8 cellular contexts compared by ENCODE assay signal in the genomic region with DNA sequence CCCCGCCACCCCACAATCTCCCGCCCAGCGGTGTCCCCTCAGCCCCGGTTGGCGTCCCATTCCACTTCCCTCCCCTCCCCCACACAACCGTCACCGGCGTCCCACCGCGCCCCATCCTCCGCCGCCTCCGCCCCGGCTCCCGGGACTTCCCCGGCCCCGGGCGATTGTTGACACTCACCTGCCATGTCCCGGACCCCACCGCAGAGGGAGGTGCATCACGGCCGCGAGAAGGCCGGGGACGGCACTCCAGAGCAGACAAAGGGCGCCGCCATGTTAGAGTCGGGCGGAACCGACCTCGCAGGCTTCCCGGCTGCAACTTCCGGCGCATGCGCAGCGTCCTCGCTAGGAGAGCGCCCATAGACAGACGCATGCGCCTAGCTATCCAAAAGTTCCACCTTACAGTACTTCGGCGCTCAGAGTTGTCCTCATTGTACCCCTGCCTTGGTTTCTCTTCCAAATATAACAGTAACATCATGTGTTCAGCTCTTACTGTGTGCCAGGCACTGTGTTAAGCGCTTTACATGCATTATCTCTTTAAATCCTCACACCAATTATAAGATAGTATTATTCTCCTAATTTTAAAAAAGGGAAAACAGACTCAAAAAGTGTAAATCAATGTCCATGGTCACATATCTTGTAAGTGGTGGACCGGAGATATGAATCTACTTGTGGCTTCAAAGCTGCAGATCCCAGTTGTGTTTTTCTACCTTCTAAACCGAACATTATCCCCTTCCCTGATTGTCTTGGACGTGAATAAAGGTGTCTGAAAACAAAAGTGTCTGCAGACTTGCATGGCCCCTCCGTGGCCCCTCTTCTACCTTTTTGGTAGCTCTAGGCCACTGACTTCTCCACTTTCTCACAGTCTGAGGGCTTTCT. TPM values are rescaled to one million over a fixed set of nuclear protein-coding genes. Genes with fewer than 3 reads are reported as not detected.
DNase-seq lines count a peak whose midpoint lies in the region; ATAC-seq and TF ChIP-seq lines count a peak whose summit lies in the region.

A gene (minus strand): TSS at position 297 of the 876 bp plus-strand sequence. CDS start 27,606 bp downstream, outside the sequence.

- peaks cover 25% of the 10 kb centered on the region for H3K36me3 Mint-ChIP-seq in activated CD4-positive, alpha-beta T cell treated with anti-CD3 and anti-CD28 coated beads for 36 hours (ENCODE audit: low read depth)

- H3K4me3 ChIP-seq in choroid plexus epithelial cell (ENCODE audit: low read depth, low read length) = peak within 1 kb of the TSS; percentile 94

- TF ChIP-seq CTCF in choroid plexus epithelial cell (conservative IDR thresholded peaks at IDR 0.05; ENCODE audit: low read depth, low read length) = no peak

- no peaks in the 10 kb centered on the region for H3K9me3 Mint-ChIP-seq in activated CD4-positive, alpha-beta T cell treated with anti-CD3 and anti-CD28 coated beads for 36 hours (ENCODE audit: low read depth)

- H3K27ac Mint-ChIP-seq in activated CD4-positive, alpha-beta T cell treated with anti-CD3 and anti-CD28 coated beads for 36 hours = peak within 1 kb of the TSS; percentile 93

- H3K27me3 Mint-ChIP-seq in activated CD4-positive, alpha-beta T cell treated with anti-CD3 and anti-CD28 coated beads for 36 hours = no peaks in the 10 kb centered on the region

- ATAC-seq in HG03442 (IDR thresholded peaks at IDR 0.05; ENCODE audit: unreplicated experiment) = peak; percentile 62
- ATAC-seq in activated CD4-positive, alpha-beta T cell treated with anti-CD3 and anti-CD28 coated beads for 36 hours = peak; percentile 89

- H3K4me1 Mint-ChIP-seq in activated CD4-positive, alpha-beta T cell treated with anti-CD3 and anti-CD28 coated beads for 36 hours = peaks cover 42% of the 10 kb centered on the region

- H3K4me3 Mint-ChIP-seq in activated CD4-positive, alpha-beta T cell treated with anti-CD3 and anti-CD28 coated beads for 36 hours = peak within 1 kb of the TSS; percentile 85

- peak; percentile 99 for DNase-seq in AG20443 (ENCODE audit: low spot score)
- peak; percentile 96 for DNase-seq in GM19238 (ENCODE audit: insufficient read length, low spot score)
- DNase-seq in NCI-H524 (lab: John Stamatoyannopoulos, UW) = peak; percentile 72 to 88
- DNase-seq in activated CD4-positive, alpha-beta T cell treated with anti-CD3 and anti-CD28 coated beads for 36 hours = peak; percentile 98
- peak; percentile 95 for DNase-seq in choroid plexus epithelial cell (ENCODE audit: low read depth)
- DNase-seq in kidney glomerular epithelial cell (lab: John Stamatoyannopoulos, UW) = peak; percentile 93
- DNase-seq in stimulated activated CD4-positive, alpha-beta T cell treated with anti-CD3 and anti-CD28 coated beads, Interleukin-15, amount 100 ng/mL, for 48 hours (ENCODE audit: low read depth in 2 of 2) = peak; percentile 93 to 94

- CTCF ChIA-PET in activated CD4-positive, alpha-beta T cell treated with anti-CD3 and anti-CD28 coated beads for 36 hours (lab: Charles Lee) = interaction anchor here (0.5 to 2.7 kb wide), 8 partner anchors 10 to 265 kb away, joined by 3 to 17 read pairs (median 4); a partner anchor contains a TSS

- POLR2A ChIA-PET in activated CD4-positive, alpha-beta T cell treated with anti-CD3 and anti-CD28 coated beads for 36 hours (lab: Charles Lee) = interaction anchor here (0.5 to 5.2 kb wide), 9 partner anchors 10 to 206 kb away, joined by 3 to 45 read pairs (median 8); no protein-coding TSS in a partner anchor

- intact Hi-C loops in activated CD4-positive, alpha-beta T cell treated with anti-CD3 and anti-CD28 coated beads for 36 hours (cut with DNase I, micrococcal nuclease) = loop anchor here (1.0 to 10.0 kb wide), 7 partner anchors 10 to 929 kb away; a partner anchor contains a TSS

RNA-seq across cellular contexts. Expression of the gene that starts here (rescaled TPM):
- total RNA-seq in activated CD4-positive, alpha-beta T cell treated with anti-CD3 and anti-CD28 coated beads for 36 hours = 10 to 100 TPM; 47.7 to 48.3 TPM

Comparison
In these comparisons a context has a peak if more than half of its experiments do, and no peak if none do; other contexts are left out.
1. Peak in every context shown above with its lines: DNase-seq, ATAC-seq and H3K4me3 ChIP-seq.